8 cellular contexts compared by ENCODE assay signal in the genomic region with DNA sequence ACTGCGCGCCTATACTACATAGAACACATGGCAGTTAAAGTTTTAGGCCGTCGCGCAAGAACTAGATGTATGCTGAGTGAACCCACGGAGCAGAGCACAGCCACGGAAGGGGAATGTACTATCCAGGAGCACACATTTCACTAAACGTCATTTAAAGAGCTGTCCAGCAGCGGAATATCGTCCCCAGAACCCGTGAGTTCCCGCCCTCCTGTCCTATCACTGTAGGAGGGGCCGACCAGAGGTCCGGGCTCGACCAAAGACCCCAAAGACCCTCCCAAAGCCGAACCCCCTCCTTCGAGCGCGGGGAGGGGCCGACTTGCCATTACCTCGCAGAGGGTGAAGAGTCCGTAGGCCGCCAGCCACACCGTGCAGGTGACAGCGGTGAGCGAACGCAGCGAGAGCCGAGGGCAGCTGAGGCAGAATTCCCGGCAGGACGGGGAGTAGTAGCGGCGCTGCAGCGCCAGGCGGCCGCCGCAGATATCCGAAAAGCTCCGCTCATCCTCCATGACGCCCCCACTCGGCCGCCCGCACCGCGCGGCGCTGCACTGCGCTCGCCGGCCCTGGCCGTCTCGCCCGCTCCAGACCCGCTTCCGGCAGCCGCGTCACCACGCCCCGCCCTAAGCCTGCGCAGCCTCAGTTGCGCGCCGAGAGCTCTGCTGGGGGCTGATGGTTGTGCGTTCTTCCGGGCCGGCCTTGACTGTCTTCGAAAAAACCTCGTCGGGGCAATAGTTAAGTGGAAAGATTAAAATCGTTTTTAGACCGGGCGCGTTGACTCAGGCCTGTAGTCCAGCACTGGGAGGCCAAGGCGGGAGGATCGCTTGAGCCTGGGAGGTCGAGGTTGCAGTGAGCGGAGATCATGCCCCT. TPM values are rescaled to one million over a fixed set of nuclear protein-coding genes. Genes with fewer than 3 reads are reported as not detected.
DNase-seq lines count a peak whose midpoint lies in the region; ATAC-seq and TF ChIP-seq lines count a peak whose summit lies in the region.

A gene with protein sequence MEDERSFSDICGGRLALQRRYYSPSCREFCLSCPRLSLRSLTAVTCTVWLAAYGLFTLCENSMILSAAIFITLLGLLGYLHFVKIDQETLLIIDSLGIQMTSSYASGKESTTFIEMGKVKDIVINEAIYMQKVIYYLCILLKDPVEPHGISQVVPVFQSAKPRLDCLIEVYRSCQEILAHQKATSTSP (minus strand): TSS at position 571 of the 864 bp plus-strand sequence. CDS start 65 bp downstream, at position 506.

- no peaks in the 10 kb centered on the region for H3K27me3 ChIP-seq in CD8-positive, alpha-beta T cell (ENCODE audit: insufficient read depth, low read length)

- peak; percentile 52 for TF ChIP-seq CTCF in CD8-positive, alpha-beta T cell (IDR thresholded peaks at IDR 0.05)

- POLR2A ChIA-PET in CD8-positive, alpha-beta T cell (lab: Charles Lee): interaction anchor here (0.8 to 4.0 kb wide), 14 partner anchors 10 to 1798 kb away, joined by 3 to 15 read pairs (median 4); a partner anchor contains a TSS
- POLR2A ChIA-PET in activated CD8-positive, alpha-beta memory T cell treated with anti-CD3 and anti-CD28 coated beads for 36 hours (lab: Charles Lee): interaction anchor here (0.5 to 2.1 kb wide), 6 partner anchors 19 to 173 kb away, joined by 3 to 13 read pairs (median 4); a partner anchor contains a TSS

- peak within 1 kb of the TSS; percentile 92 for H3K4me3 ChIP-seq in CD8-positive, alpha-beta T cell (ENCODE audit: low read depth, low read length)

- peak; percentile 97 for ATAC-seq in CD8-positive, alpha-beta T cell
- ATAC-seq in GM19397 (IDR thresholded peaks at IDR 0.05; ENCODE audit: unreplicated experiment) (peak; percentile 92), HG03565 (IDR thresholded peaks at IDR 0.05; ENCODE audit: unreplicated experiment) (peak; percentile 83)

- H3K4me1 ChIP-seq in CD8-positive, alpha-beta T cell (ENCODE audit: insufficient read depth, low read length): peaks cover 19% of the 10 kb centered on the region

- H3K27ac ChIP-seq in CD8-positive, alpha-beta T cell (ENCODE audit: low read depth, low read length): peak within 1 kb of the TSS; percentile 74

- no peaks in the 10 kb centered on the region for H3K9me3 Mint-ChIP-seq in CD8-positive, alpha-beta T cell

- no peaks in the 10 kb centered on the region for H3K27me3 Mint-ChIP-seq in CD8-positive, alpha-beta T cell (ENCODE audit: low read depth)

- H3K36me3 ChIP-seq in CD8-positive, alpha-beta T cell (ENCODE audit: insufficient read depth, low read length): no peaks in the 10 kb centered on the region

- intact Hi-C loops in CD8-positive, alpha-beta T cell (cut with DNase I, micrococcal nuclease): loop anchor here (1.0 to 5.0 kb wide), 9 partner anchors 19 to 241 kb away; a partner anchor contains a TSS

- peak within 1 kb of the TSS; percentile 98 for H3K27ac Mint-ChIP-seq in CD8-positive, alpha-beta T cell

- no peaks in the 10 kb centered on the region for H3K9me3 ChIP-seq in CD8-positive, alpha-beta T cell (ENCODE audit: low read length)

- peak; percentile 90 to 97 (median 93) for DNase-seq in CD8-positive, alpha-beta T cell
- DNase-seq in NK-92 (lab: John Stamatoyannopoulos, UW; ENCODE audit: unreplicated experiment) (peak; percentile 72), medulla oblongata (ENCODE audit: extremely low spot score) (peak; percentile 92)
- DNase-seq in effector CD8-positive, alpha-beta T cell (lab: John Stamatoyannopoulos, UW): peak; percentile 92
- peak; percentile 82 for DNase-seq in stimulated activated CD8-positive, alpha-beta memory T cell treated with anti-CD3 and anti-CD28 coated beads, Interleukin-12 subunit alpha, Interleukin-12 subunit beta, amount 100 ng/mL, for 24 hours (ENCODE audit: extremely low read depth)

- CTCF ChIA-PET in CD8-positive, alpha-beta T cell (lab: Charles Lee): interaction anchor here (0.7 to 2.7 kb wide), 17 partner anchors 8 to 194 kb away, joined by 3 to 11 read pairs (median 4); a partner anchor contains a TSS
- CTCF ChIA-PET in activated CD8-positive, alpha-beta memory T cell treated with anti-CD3 and anti-CD28 coated beads for 36 hours (lab: Charles Lee): interaction anchor here (0.7 to 2.5 kb wide), 12 partner anchors 10 to 172 kb away, joined by 3 to 10 read pairs (median 4); a partner anchor contains a TSS

- peaks cover 49% of the 10 kb centered on the region for H3K4me1 Mint-ChIP-seq in CD8-positive, alpha-beta T cell (ENCODE audit: low read depth)

- H3K36me3 Mint-ChIP-seq in CD8-positive, alpha-beta T cell: peaks cover 20% of the 10 kb centered on the region

- H3K4me3 Mint-ChIP-seq in CD8-positive, alpha-beta T cell: peak within 1 kb of the TSS; percentile 98

RNA-seq across cellular contexts. Expression of the gene that starts here (rescaled TPM):
- 10 to 100 TPM; 66.0 to 67.8 TPM for total RNA-seq in CD8-positive, alpha-beta T cell
- 10 to 100 TPM; 21.6 to 22.7 TPM for total RNA-seq in activated CD8-positive, alpha-beta memory T cell treated with anti-CD3 and anti-CD28 coated beads for 36 hours

Comparison
In these comparisons a context has a peak if more than half of its experiments do, and no peak if none do; other contexts are left out.
1. Peak in every context shown above with its lines: DNase-seq, ATAC-seq, H3K4me3 ChIP-seq and H3K27ac ChIP-seq.